Comparison of ENCODE assay signal across 1 cellular context in genomic region chr12:119603767-119604166, GRCh38.
TF ChIP-seq lines count a peak whose summit lies in the region.

No MANE protein-coding gene starts in this region.

TF ChIP-seq in SK-N-SH, 30 proteins besides CTCF, POLR2A, EP300 and RAD21 (continued from another document):
- TF ChIP-seq IRF3 (IDR thresholded peaks at IDR 0.05; ENCODE audit: low read depth, low read length) (no peak), EZH2phosphoT487 (IDR thresholded peaks at IDR 0.05; ENCODE audit: borderline replicate concordance, low read depth) (no peak), JUND (IDR thresholded peaks at IDR 0.05) (no peak), GABPA (IDR thresholded peaks at IDR 0.05; ENCODE audit: low read depth) (no peak), MEF2A (IDR thresholded peaks at IDR 0.05; ENCODE audit: borderline replicate concordance, low read depth) (no peak)
